ENCODE assay signal across 1 cellular context in the genomic region with DNA sequence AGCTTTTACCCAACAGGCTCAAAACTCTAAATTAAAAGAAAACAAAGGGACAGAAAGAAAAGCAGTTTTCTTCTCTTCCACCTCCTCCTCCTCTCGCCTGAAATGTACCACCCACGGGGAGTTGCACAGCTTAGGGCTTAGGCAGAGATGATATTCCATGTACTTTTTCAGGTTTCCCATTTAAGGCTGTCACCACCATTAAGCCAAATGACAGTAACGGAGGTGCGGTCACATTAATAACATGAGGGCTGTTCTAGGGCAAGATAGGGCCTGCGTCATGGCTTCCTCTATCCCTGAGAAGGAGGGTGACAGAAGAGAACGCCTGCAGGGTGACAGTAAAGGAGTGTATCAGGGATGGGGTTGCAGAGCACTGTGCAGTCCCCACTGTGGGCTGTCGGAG.
TF ChIP-seq lines count a peak whose summit lies in the region.

No MANE protein-coding gene starts in this region.

TF ChIP-seq in GM23338, 12 proteins besides CTCF, POLR2A, EP300 and RAD21 (continued from another document):
- TF ChIP-seq, protein P1, sequence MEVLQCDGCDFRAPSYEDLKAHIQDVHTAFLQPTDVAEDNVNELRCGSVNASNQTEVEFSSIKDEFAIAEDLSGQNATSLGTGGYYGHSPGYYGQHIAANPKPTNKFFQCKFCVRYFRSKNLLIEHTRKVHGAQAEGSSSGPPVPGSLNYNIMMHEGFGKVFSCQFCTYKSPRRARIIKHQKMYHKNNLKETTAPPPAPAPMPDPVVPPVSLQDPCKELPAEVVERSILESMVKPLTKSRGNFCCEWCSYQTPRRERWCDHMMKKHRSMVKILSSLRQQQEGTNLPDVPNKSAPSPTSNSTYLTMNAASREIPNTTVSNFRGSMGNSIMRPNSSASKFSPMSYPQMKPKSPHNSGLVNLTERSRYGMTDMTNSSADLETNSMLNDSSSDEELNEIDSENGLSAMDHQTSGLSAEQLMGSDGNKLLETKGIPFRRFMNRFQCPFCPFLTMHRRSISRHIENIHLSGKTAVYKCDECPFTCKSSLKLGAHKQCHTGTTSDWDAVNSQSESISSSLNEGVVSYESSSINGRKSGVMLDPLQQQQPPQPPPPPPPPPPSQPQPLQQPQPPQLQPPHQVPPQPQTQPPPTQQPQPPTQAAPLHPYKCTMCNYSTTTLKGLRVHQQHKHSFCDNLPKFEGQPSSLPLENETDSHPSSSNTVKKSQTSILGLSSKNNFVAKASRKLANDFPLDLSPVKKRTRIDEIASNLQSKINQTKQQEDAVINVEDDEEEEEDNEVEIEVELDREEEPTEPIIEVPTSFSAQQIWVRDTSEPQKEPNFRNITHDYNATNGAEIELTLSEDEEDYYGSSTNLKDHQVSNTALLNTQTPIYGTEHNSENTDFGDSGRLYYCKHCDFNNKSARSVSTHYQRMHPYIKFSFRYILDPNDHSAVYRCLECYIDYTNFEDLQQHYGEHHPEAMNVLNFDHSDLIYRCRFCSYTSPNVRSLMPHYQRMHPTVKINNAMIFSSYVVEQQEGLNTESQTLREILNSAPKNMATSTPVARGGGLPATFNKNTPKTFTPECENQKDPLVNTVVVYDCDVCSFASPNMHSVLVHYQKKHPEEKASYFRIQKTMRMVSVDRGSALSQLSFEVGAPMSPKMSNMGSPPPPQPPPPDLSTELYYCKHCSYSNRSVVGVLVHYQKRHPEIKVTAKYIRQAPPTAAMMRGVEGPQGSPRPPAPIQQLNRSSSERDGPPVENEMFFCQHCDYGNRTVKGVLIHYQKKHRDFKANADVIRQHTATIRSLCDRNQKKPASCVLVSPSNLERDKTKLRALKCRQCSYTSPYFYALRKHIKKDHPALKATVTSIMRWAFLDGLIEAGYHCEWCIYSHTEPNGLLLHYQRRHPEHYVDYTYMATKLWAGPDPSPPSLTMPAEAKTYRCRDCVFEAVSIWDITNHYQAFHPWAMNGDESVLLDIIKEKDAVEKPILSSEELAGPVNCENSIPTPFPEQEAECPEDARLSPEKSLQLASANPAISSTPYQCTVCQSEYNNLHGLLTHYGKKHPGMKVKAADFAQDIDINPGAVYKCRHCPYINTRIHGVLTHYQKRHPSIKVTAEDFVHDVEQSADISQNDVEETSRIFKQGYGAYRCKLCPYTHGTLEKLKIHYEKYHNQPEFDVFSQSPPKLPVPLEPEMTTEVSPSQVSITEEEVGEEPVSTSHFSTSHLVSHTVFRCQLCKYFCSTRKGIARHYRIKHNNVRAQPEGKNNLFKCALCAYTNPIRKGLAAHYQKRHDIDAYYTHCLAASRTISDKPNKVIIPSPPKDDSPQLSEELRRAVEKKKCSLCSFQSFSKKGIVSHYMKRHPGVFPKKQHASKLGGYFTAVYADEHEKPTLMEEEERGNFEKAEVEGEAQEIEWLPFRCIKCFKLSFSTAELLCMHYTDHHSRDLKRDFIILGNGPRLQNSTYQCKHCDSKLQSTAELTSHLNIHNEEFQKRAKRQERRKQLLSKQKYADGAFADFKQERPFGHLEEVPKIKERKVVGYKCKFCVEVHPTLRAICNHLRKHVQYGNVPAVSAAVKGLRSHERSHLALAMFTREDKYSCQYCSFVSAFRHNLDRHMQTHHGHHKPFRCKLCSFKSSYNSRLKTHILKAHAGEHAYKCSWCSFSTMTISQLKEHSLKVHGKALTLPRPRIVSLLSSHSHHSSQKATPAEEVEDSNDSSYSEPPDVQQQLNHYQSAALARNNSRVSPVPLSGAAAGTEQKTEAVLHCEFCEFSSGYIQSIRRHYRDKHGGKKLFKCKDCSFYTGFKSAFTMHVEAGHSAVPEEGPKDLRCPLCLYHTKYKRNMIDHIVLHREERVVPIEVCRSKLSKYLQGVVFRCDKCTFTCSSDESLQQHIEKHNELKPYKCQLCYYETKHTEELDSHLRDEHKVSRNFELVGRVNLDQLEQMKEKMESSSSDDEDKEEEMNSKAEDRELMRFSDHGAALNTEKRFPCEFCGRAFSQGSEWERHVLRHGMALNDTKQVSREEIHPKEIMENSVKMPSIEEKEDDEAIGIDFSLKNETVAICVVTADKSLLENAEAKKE (CRISPR knock-in tag; IDR thresholded peaks at IDR 0.05): no peak
- TF ChIP-seq EZH2phosphoT487 (IDR thresholded peaks at IDR 0.05; ENCODE audit: unreplicated experiment): no peak
- TF ChIP-seq CREB1 (CRISPR knock-in tag; IDR thresholded peaks at IDR 0.05; ENCODE audit: low read depth): no peak
- TF ChIP-seq, protein P2, sequence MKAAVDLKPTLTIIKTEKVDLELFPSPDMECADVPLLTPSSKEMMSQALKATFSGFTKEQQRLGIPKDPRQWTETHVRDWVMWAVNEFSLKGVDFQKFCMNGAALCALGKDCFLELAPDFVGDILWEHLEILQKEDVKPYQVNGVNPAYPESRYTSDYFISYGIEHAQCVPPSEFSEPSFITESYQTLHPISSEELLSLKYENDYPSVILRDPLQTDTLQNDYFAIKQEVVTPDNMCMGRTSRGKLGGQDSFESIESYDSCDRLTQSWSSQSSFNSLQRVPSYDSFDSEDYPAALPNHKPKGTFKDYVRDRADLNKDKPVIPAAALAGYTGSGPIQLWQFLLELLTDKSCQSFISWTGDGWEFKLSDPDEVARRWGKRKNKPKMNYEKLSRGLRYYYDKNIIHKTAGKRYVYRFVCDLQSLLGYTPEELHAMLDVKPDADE (IDR thresholded peaks at IDR 0.05): no peak
- no peak for TF ChIP-seq EZH2 (IDR thresholded peaks at IDR 0.05; ENCODE audit: low read depth, unreplicated experiment)
TF ChIP-seq in GM23338: peak in this region for 0.
